8 cellular contexts compared by ENCODE assay signal in genomic region chr2:74834806-74835755, GRCh38. TPM values are rescaled to one million over a fixed set of nuclear protein-coding genes. Genes with fewer than 3 reads are reported as not detected.
A peak's percentile ranks its signal among the peaks of the same experiment; 100 is the strongest.
DNase-seq lines count a peak whose midpoint lies in the region; ATAC-seq and TF ChIP-seq lines count a peak whose summit lies in the region.

No MANE protein-coding gene starts in this region.

- intact Hi-C loops in activated B cell treated with CpG ODN at 0.5 μM for 24 hours (cut with micrococcal nuclease), result loop anchor here (1.0 to 10.0 kb wide), 5 partner anchors 9 to 1098 kb away; partner anchors contain the start of genes PCGF1 and TPRKB
- intact Hi-C loops in colonic mucosa (cut with DNase I), result loop anchor here (5.0 to 10.0 kb wide), 2 partner anchors 42 to 120 kb away; no protein-coding TSS in a partner anchor

- no peaks in the 10 kb centered on the region for H3K9me3 ChIP-seq in colonic mucosa
- no peaks in the 10 kb centered on the region for H3K9me3 ChIP-seq in lung (ENCODE audit: control insufficient read depth in 2 of 2, insufficient read depth in 1 of 2, low read length in 1 of 2)

- DNase-seq in NCI-H2029 (lab: John Stamatoyannopoulos, UW) (peak; percentile 32), NCI-H2029 treated with DMSO at 0.1 percent for 48 hours (lab: John Stamatoyannopoulos, UW) (no peak), NCI-H1694 (lab: John Stamatoyannopoulos, UW) (peak; percentile 41), activated B cell treated with CpG ODN at 0.5 μM for 24 hours (peak; percentile 62), colonic mucosa (peak; percentile 69), lung (ENCODE audit: low spot score) (peak; percentile 63)
- DNase-seq in stimulated activated CD8-positive, alpha-beta memory T cell treated with anti-CD3 and anti-CD28 coated beads, Interleukin-2, amount 100 ng/mL, for 48 hours (ENCODE audit: low read depth in 2 of 2), result peak; percentile 57 to 59

- peak; percentile 68 for ATAC-seq in HG02759 (IDR thresholded peaks at IDR 0.05; ENCODE audit: unreplicated experiment)
- ATAC-seq in activated B cell treated with CpG ODN at 0.5 μM for 24 hours (ENCODE audit: low read depth), result peak; percentile 49
- peak; percentile 58 for ATAC-seq in lung (ENCODE audit: insufficient read depth, low FRiP score)

- H3K4me3 Mint-ChIP-seq in activated B cell treated with CpG ODN at 0.5 μM for 24 hours, result peak overlapping the region; percentile 95

- POLR2A ChIA-PET in activated B cell treated with CpG ODN at 0.5 μM for 24 hours (lab: Charles Lee), result interaction anchor here (0.6 to 6.6 kb wide), 9 partner anchors 9 to 636 kb away, joined by 3 to 47 read pairs (median 3); partner anchors contain the start of gene SEMA4F

- H3K9ac ChIP-seq in colonic mucosa (ENCODE audit: low read depth in 2 of 2, low read length in 2 of 2), result peak overlapping the region; percentile 64 to 94

- H3K36me3 Mint-ChIP-seq in activated B cell treated with CpG ODN at 0.5 μM for 24 hours (ENCODE audit: low read depth), result peaks cover 4% of the 10 kb centered on the region

- H3K4me1 ChIP-seq in colonic mucosa (no peaks in the 10 kb centered on the region), lung (ENCODE audit: control insufficient read depth in 2 of 2, insufficient read depth in 2 of 2, low read length in 2 of 2) (peaks cover 0 to 4% of the 10 kb centered on the region in 2 donors)

- H3K36me3 ChIP-seq in colonic mucosa, result no peaks in the 10 kb centered on the region
- no peaks in the 10 kb centered on the region for H3K36me3 ChIP-seq in lung (ENCODE audit: control insufficient read depth in 2 of 2, insufficient read depth in 2 of 2, low read length in 2 of 2)

- WGBS in lung, 2 donors, result 0 to 1% methylated on average over 49 to 85 of the region's 85 CpGs

- TF ChIP-seq CTCF in activated B cell treated with CpG ODN at 0.5 μM for 24 hours (IDR thresholded peaks at IDR 0.05) (no peak), colonic mucosa (IDR thresholded peaks at IDR 0.05) (no peak), lung (IDR thresholded peaks at IDR 0.05; ENCODE audit: control extremely low read depth, extremely low read depth) (no peak)

- no peaks in the 10 kb centered on the region for H3K27me3 Mint-ChIP-seq in activated B cell treated with CpG ODN at 0.5 μM for 24 hours

- no peaks in the 10 kb centered on the region for H3K9me3 Mint-ChIP-seq in activated B cell treated with CpG ODN at 0.5 μM for 24 hours

- no peaks in the 10 kb centered on the region for H3K27me3 ChIP-seq in colonic mucosa
- no peaks in the 10 kb centered on the region for H3K27me3 ChIP-seq in lung (ENCODE audit: control insufficient read depth, insufficient read depth)

- H3K27ac ChIP-seq in colonic mucosa, result peak overlapping the region; percentile 80
- H3K27ac ChIP-seq in lung (ENCODE audit: low read depth in 1 of 2, low read length in 1 of 2), result peak overlapping the region; percentile 88 to 90

- peak overlapping the region; percentile 77 for H3K4me3 ChIP-seq in colonic mucosa
- H3K4me3 ChIP-seq in lung, result peak overlapping the region; percentile 57

- CTCF ChIA-PET in activated B cell treated with CpG ODN at 0.5 μM for 24 hours (lab: Charles Lee), result interaction anchor here (1.0 to 4.4 kb wide), 4 partner anchors 13 to 144 kb away, joined by 4 to 40 read pairs (median 12); no protein-coding TSS in a partner anchor

- H3K4me1 Mint-ChIP-seq in activated B cell treated with CpG ODN at 0.5 μM for 24 hours, result peaks cover 32% of the 10 kb centered on the region

- peak overlapping the region; percentile 90 for H3K27ac Mint-ChIP-seq in activated B cell treated with CpG ODN at 0.5 μM for 24 hours

RNA-seq across cellular contexts. Expression of gene HK2, which starts 1.2 kb away (rescaled TPM):
- total RNA-seq in activated B cell treated with CpG ODN at 0.5 μM for 24 hours (14.5 and 15.3 TPM in 2 replicates), colonic mucosa (100 to 1,000 TPM; 162 to 396 TPM), lung (10 to 100 TPM; 13.6 to 43.1 TPM)
- polyA plus RNA-seq in lung, result 10 to 100 TPM; 18.9 to 22.6 TPM
